14 cellular contexts compared by ENCODE assay signal in the genomic region with DNA sequence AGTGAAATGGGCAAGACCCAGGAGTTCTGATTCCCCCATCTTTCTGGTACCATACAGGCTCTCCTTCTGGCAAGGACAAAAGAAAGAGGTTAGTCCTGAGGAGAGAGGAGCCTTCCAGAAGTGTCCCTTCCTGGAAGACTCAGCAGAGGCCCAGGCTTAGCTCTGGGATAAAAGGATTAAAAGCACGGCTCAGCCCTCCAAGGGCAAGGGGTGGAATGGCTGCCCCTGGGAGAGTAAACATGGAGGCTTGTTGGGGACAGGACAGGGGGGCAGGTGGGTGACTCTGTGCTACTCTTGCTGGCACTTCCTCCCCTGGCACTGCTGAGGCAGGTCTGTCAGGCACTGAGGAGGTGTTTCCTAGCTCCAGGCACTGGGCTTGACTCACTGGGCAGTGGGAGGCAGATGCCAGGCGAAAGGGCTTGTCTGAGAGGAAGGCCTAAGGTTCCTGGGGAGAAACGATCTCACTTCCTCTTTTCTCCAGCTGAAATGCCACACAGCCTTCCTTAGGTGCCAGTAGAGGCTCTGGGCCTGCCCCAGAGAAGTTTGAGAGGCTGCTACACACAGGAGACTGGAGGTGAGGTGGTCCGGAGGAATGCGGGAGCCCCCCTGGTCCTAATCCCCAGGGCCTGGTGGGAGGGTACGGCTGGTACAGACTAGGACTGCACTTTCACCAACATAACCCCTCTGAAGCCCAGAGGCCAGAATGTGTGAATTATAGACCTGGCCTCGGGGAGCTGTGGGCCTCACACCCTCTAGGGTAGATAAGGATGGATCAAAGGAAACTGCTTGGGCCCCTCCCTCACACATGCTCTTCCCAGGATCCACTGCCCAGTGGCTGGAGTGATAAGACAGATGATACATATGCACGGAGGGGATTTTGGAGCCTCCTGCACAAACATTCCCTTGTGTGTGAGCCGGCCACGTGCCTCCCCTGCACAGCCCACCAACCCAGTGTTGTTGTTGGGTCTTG.
DNase-seq lines count a peak whose midpoint lies in the region; ATAC-seq, FAIRE-seq and TF ChIP-seq lines count a peak whose summit lies in the region.
"Had no signal": no experiment of that assay in that cellular context is flagged by ENCODE, and none has a peak within 500 bp of the region (broad histone marks: within the 10 kb centered on the region; RNA-seq: fewer than 3 reads in every experiment).

No MANE protein-coding gene starts in this region.

- H3K27ac ChIP-seq in naive thymus-derived CD4-positive, alpha-beta T cell (ENCODE audit: low read depth, low read length): no peak overlapping the region
- no peak overlapping the region for H3K27ac ChIP-seq in prostate gland
- H3K27ac ChIP-seq: C4-2B had no signal

- H3K4me3 ChIP-seq in NT2/D1 (ENCODE audit: insufficient read length, low read depth) (no peak overlapping the region), bronchial epithelial cell (ENCODE audit: low read depth, low read length) (no peak overlapping the region), prostate gland (no peak overlapping the region)
- no peak overlapping the region for H3K4me3 ChIP-seq in naive thymus-derived CD4-positive, alpha-beta T cell (ENCODE audit: low read length)

- H3K4me1 Mint-ChIP-seq in naive thymus-derived CD4-positive, alpha-beta T cell: no peaks in the 10 kb centered on the region
- H3K4me1 Mint-ChIP-seq: activated naive CD8-positive, alpha-beta T cell treated with anti-CD3 and anti-CD28 coated beads for 36 hours had no signal

- no peak overlapping the region for H3K4me3 Mint-ChIP-seq in naive thymus-derived CD4-positive, alpha-beta T cell
- H3K4me3 Mint-ChIP-seq: activated naive CD8-positive, alpha-beta T cell treated with anti-CD3 and anti-CD28 coated beads for 36 hours; natural killer cell treated with Interleukin-12 subunit alpha and Interleukin-12 subunit beta and Interleukin-15 and Interleukin-18, amount 100 ng/mL, for 72 hours had no signal

- H3K9me3 ChIP-seq in NT2/D1 (ENCODE audit: insufficient read depth, low read length) (no peaks in the 10 kb centered on the region), prostate gland (no peaks in the 10 kb centered on the region)
- H3K9me3 ChIP-seq in naive thymus-derived CD4-positive, alpha-beta T cell (ENCODE audit: control insufficient read depth in 2 of 3, low read length in 3 of 3): no peaks in the 10 kb centered on the region

- POLR2A ChIA-PET in naive thymus-derived CD4-positive, alpha-beta T cell (lab: Charles Lee): no interaction called here

- H3K4me1 ChIP-seq in NT2/D1 (ENCODE audit: insufficient read depth, insufficient read length) (peaks cover 21% of the 10 kb centered on the region), prostate gland (replicated peaks) (no peaks in the 10 kb centered on the region)
- H3K4me1 ChIP-seq in naive thymus-derived CD4-positive, alpha-beta T cell (ENCODE audit: control insufficient read depth in 2 of 2, insufficient read depth in 2 of 2, low read length in 2 of 2): no peaks in the 10 kb centered on the region

- TF ChIP-seq CTCF in bronchial epithelial cell (IDR thresholded peaks at IDR 0.05; ENCODE audit: insufficient read depth, low read length, severe bottlenecking) (no peak), prostate gland (IDR thresholded peaks at IDR 0.05) (no peak)

- intact Hi-C loops in naive thymus-derived CD4-positive, alpha-beta T cell (cut with micrococcal nuclease): no loop called here
- intact Hi-C loops in prostate gland (cut with DNase I): no loop called here

- H3K9me3 Mint-ChIP-seq in naive thymus-derived CD4-positive, alpha-beta T cell: peaks cover 0 to 2% (median 0%) of the 10 kb centered on the region in 11 donors
- H3K9me3 Mint-ChIP-seq: activated naive CD8-positive, alpha-beta T cell treated with anti-CD3 and anti-CD28 coated beads for 36 hours; natural killer cell treated with Interleukin-12 subunit alpha and Interleukin-12 subunit beta and Interleukin-15 and Interleukin-18, amount 100 ng/mL, for 72 hours had no signal

- no peak for TF ChIP-seq POLR2A in GM12891 (IDR thresholded peaks at IDR 0.05; ENCODE audit: low read depth, low read length)
- no peak for TF ChIP-seq POLR2A in prostate gland (IDR thresholded peaks at IDR 0.05)

- H3K27me3 ChIP-seq in NT2/D1 (ENCODE audit: insufficient read depth, insufficient read length) (no peaks in the 10 kb centered on the region), bronchial epithelial cell (ENCODE audit: control insufficient read depth, insufficient read depth, low read length) (no peaks in the 10 kb centered on the region), prostate gland (replicated peaks; ENCODE audit: insufficient read depth) (no peaks in the 10 kb centered on the region)
- no peaks in the 10 kb centered on the region for H3K27me3 ChIP-seq in naive thymus-derived CD4-positive, alpha-beta T cell (ENCODE audit: control insufficient read depth in 2 of 2, insufficient read depth in 2 of 2, low read length in 2 of 2)

- FAIRE-seq in GM12891 (lab: Jason Lieb, UNC) (no peak), bronchial epithelial cell (lab: Jason Lieb, UNC) (no peak)

- peak; percentile 26 for ATAC-seq in naive thymus-derived CD4-positive, alpha-beta T cell
- no peak for ATAC-seq in HG03439 (IDR thresholded peaks at IDR 0.05; ENCODE audit: unreplicated experiment)
- ATAC-seq in HG03025 (IDR thresholded peaks at IDR 0.05; ENCODE audit: low FRiP score, unreplicated experiment): no peak

- DNase-seq in GM12891 (ENCODE audit: insufficient read length, low spot score): no peak
- no peak for DNase-seq in NT2/D1 (ENCODE audit: low read depth, low spot score)
- DNase-seq in bronchial epithelial cell (ENCODE audit: low read depth): peak; percentile 75
- no peak for DNase-seq in naive thymus-derived CD4-positive, alpha-beta T cell
- no peak for DNase-seq in retina
- DNase-seq in prostate gland (ENCODE audit: low spot score): no peak
- DNase-seq: activated CD4-positive, alpha-beta T cell treated with anti-CD3 and anti-CD28 coated beads, Interleukin-2, amount 50 U/mL, for 4 hours; activated naive CD8-positive, alpha-beta T cell treated with anti-CD3 and anti-CD28 coated beads for 36 hours; NCI-H1436 treated with DMSO at 0.1 percent for 48 hours; stimulated activated naive CD4-positive, alpha-beta T cell treated with Interleukin-2 at 50 U/mL for 16 hours had no signal

- no peaks in the 10 kb centered on the region for H3K36me3 Mint-ChIP-seq in naive thymus-derived CD4-positive, alpha-beta T cell
- H3K36me3 Mint-ChIP-seq: activated naive CD8-positive, alpha-beta T cell treated with anti-CD3 and anti-CD28 coated beads for 36 hours; natural killer cell treated with Interleukin-12 subunit alpha and Interleukin-12 subunit beta and Interleukin-15 and Interleukin-18, amount 100 ng/mL, for 72 hours had no signal

- 71% methylated on average over 10 of the region's 10 CpGs for WGBS in prostate gland

- H3K36me3 ChIP-seq in NT2/D1 (ENCODE audit: insufficient read depth, insufficient read length, low read length): no peaks in the 10 kb centered on the region
- H3K36me3 ChIP-seq in bronchial epithelial cell (ENCODE audit: control insufficient read depth, insufficient read depth, low read length): no peaks in the 10 kb centered on the region
- no peaks in the 10 kb centered on the region for H3K36me3 ChIP-seq in naive thymus-derived CD4-positive, alpha-beta T cell (ENCODE audit: control insufficient read depth in 2 of 3, insufficient read depth in 3 of 3, low read length in 3 of 3)
- H3K36me3 ChIP-seq in prostate gland: no peaks in the 10 kb centered on the region

- CTCF ChIA-PET in naive thymus-derived CD4-positive, alpha-beta T cell (lab: Charles Lee): no interaction called here

- H3K27me3 Mint-ChIP-seq in naive thymus-derived CD4-positive, alpha-beta T cell: peaks cover 0 to 17% (median 8%) of the 10 kb centered on the region in 5 donors

- H3K9ac ChIP-seq in NT2/D1 (ENCODE audit: insufficient read length, low read depth): peak overlapping the region; percentile 58

- H3K27ac Mint-ChIP-seq in naive thymus-derived CD4-positive, alpha-beta T cell: no peak overlapping the region
- H3K27ac Mint-ChIP-seq: activated naive CD8-positive, alpha-beta T cell treated with anti-CD3 and anti-CD28 coated beads for 36 hours; natural killer cell treated with Interleukin-12 subunit alpha and Interleukin-12 subunit beta and Interleukin-15 and Interleukin-18, amount 100 ng/mL, for 72 hours had no signal

TF ChIP-seq in GM12891, 5 proteins besides CTCF, POLR2A, EP300 and RAD21:
- TF ChIP-seq POU2F2 (IDR thresholded peaks at IDR 0.05; ENCODE audit: low read depth, low read length) (no peak), PAX5 (IDR thresholded peaks at IDR 0.05; ENCODE audit: insufficient read depth, low read length, severe bottlenecking) (no peak), SPI1 (IDR thresholded peaks at IDR 0.05; ENCODE audit: low read depth, low read length) (peak; percentile 87), TAF1 (IDR thresholded peaks at IDR 0.05; ENCODE audit: low read depth, low read length) (no peak), POLR2AphosphoS5 (IDR thresholded peaks at IDR 0.05; ENCODE audit: low read depth, low read length) (no peak)
TF ChIP-seq in GM12891: peak in this region for 1.
